In the genomic region with DNA sequence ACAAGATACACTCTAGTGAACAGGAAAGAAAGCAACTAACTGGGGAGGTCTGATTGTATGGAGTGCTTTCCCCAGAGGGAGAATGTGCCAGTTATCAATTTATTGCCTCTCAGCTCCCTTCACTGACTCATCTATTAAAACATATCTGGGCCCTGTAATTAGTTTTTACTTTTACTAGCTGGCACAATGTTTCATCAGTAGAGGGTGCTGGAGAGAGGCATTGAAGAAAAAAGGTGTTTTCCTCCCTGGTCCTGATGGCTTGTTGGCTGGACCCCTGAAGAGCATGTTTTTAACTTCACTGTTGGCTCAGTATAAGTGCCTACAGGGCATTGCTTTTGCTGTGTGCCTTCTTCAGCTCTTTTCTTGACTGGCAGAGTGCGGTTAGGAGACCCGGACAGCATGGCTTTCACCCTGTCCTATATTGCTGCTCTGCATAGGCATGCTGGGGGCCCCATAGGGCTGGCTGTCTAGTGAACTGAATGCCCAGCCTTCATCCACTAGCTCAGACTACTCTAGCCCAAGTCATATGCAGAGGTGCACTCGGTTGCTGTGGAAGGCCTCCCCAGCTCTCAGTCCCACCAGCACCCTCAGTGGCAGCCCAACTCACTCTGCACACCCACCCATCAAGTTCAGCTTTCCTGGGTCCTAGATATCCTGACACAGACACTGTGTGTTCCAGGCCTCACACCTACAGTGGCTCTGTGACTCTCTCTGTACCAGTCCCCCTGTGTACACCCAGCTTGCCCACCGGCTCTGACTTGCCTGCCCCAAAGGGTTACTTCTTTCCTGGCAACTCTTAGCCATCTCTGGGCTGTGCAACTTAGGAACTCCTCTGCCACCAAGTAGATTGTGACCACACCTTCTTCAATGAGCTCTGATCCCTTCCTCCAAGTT, we compare ENCODE assay signal across 8 cellular contexts.
DNase-seq lines count a peak whose midpoint lies in the region; ATAC-seq and TF ChIP-seq lines count a peak whose summit lies in the region.

No MANE protein-coding gene starts in this region.

- H2AFZ ChIP-seq in Loucy (ENCODE audit: low read length) = no peak overlapping the region

- H4K20me1 ChIP-seq in Loucy (ENCODE audit: insufficient read depth, low read length, poor library complexity, severe bottlenecking) = no peaks in the 10 kb centered on the region

- peak; percentile 34 for TF ChIP-seq CTCF in cardiac muscle cell (IDR thresholded peaks at IDR 0.05; ENCODE audit: low read depth, low read length)
- TF ChIP-seq CTCF in Loucy (conservative IDR thresholded peaks at IDR 0.05; ENCODE audit: low read length) = peak; percentile 55
- TF ChIP-seq CTCF in upper lobe of left lung (IDR thresholded peaks at IDR 0.05) = no peak

- H3K9me2 ChIP-seq in Loucy (replicated peaks; ENCODE audit: low read depth, low read length) = no peaks in the 10 kb centered on the region

- no peak overlapping the region for H3K4me3 ChIP-seq in cardiac muscle cell
- H3K4me3 ChIP-seq in Loucy (ENCODE audit: low read length, poor library complexity, severe bottlenecking) = no peak overlapping the region
- no peak overlapping the region for H3K4me3 ChIP-seq in effector memory CD4-positive, alpha-beta T cell (ENCODE audit: insufficient read depth, low read depth, low read length, poor library complexity, severe bottlenecking)
- no peak overlapping the region for H3K4me3 ChIP-seq in upper lobe of left lung

- H3K27me3 ChIP-seq in cardiac muscle cell = no peaks in the 10 kb centered on the region
- H3K27me3 ChIP-seq in Loucy (ENCODE audit: insufficient read depth, low read length, poor library complexity, severe bottlenecking) = no peaks in the 10 kb centered on the region
- no peaks in the 10 kb centered on the region for H3K27me3 ChIP-seq in effector memory CD4-positive, alpha-beta T cell (replicated peaks; ENCODE audit: control insufficient read depth, insufficient read depth, low read length, poor library complexity, severe bottlenecking)
- H3K27me3 ChIP-seq in upper lobe of left lung = no peaks in the 10 kb centered on the region

- H3K9me3 ChIP-seq in cardiac muscle cell (ENCODE audit: low read depth) (no peaks in the 10 kb centered on the region), Loucy (ENCODE audit: insufficient read depth, low read depth, low read length) (no peaks in the 10 kb centered on the region), upper lobe of left lung (no peaks in the 10 kb centered on the region)
- no peaks in the 10 kb centered on the region for H3K9me3 ChIP-seq in effector memory CD4-positive, alpha-beta T cell (ENCODE audit: control insufficient read depth, low read length)

- H3F3A ChIP-seq in Loucy (ENCODE audit: low read depth) = no peaks in the 10 kb centered on the region

- no peak for TF ChIP-seq POLR2A in upper lobe of left lung (IDR thresholded peaks at IDR 0.05)

- H3K9ac ChIP-seq in Loucy (ENCODE audit: low read depth, low read length, poor library complexity, severe bottlenecking) = no peak overlapping the region

- H3K27ac ChIP-seq in cardiac muscle cell = no peak overlapping the region
- peak overlapping the region; percentile 35 for H3K27ac ChIP-seq in effector memory CD4-positive, alpha-beta T cell (ENCODE audit: insufficient read depth, low read length, poor library complexity, severe bottlenecking)
- peak overlapping the region in 1 of 4 donors; percentile 4 for H3K27ac ChIP-seq in upper lobe of left lung

- intact Hi-C loops in cardiac septum (cut with DNase I) = no loop called here

- H3K4me1 ChIP-seq in cardiac muscle cell (ENCODE audit: low read depth) (peaks cover 6% of the 10 kb centered on the region), Loucy (ENCODE audit: insufficient read depth, low read length, poor library complexity, severe bottlenecking) (no peaks in the 10 kb centered on the region), upper lobe of left lung (peaks cover 0 to 9% (median 4%) of the 10 kb centered on the region in 4 donors)
- peaks cover 7% of the 10 kb centered on the region for H3K4me1 ChIP-seq in effector memory CD4-positive, alpha-beta T cell (ENCODE audit: control insufficient read depth, insufficient read depth, low read length, poor library complexity, severe bottlenecking)

- WGBS in upper lobe of left lung, 2 donors = 93 to 94% methylated on average over 3 to 4 of the region's 4 CpGs

- TF ChIP-seq EP300 in upper lobe of left lung (IDR thresholded peaks at IDR 0.05) = no peak

- ATAC-seq in upper lobe of left lung (ENCODE audit: low FRiP score in 2 of 2) (peak; percentile 14 to 75), GM21619 (IDR thresholded peaks at IDR 0.05; ENCODE audit: unreplicated experiment) (no peak)

- H3K4me2 ChIP-seq in Loucy (ENCODE audit: low read depth, low read length, poor library complexity, severe bottlenecking) = no peak overlapping the region

- DNase-seq in cardiac muscle cell (ENCODE audit: low read depth in 1 of 2, low spot score in 1 of 2) = no peak
- no peak for DNase-seq in cardiac septum (ENCODE audit: low spot score)
- no peak for DNase-seq in effector memory CD4-positive, alpha-beta T cell
- DNase-seq in upper lobe of left lung = no peak
- no peak for DNase-seq in HK-2 (ENCODE audit: unreplicated experiment)
- no peak for DNase-seq in NOMO-1 (lab: John Stamatoyannopoulos, UW; ENCODE audit: unreplicated experiment in 2 of 2)

- no peaks in the 10 kb centered on the region for H3K79me2 ChIP-seq in Loucy (ENCODE audit: insufficient read depth, low read length)

- H3K36me3 ChIP-seq in cardiac muscle cell (no peaks in the 10 kb centered on the region), Loucy (ENCODE audit: insufficient read depth, low read length) (no peaks in the 10 kb centered on the region), upper lobe of left lung (peaks cover 0 to 11% (median 0%) of the 10 kb centered on the region in 4 donors)
- no peaks in the 10 kb centered on the region for H3K36me3 ChIP-seq in effector memory CD4-positive, alpha-beta T cell (ENCODE audit: control insufficient read depth, insufficient read depth, low read length)

Comparison
In these comparisons a context has a peak if more than half of its experiments do, and no peak if none do; other contexts are left out.
1. CTCF ChIP-seq: peak in cardiac muscle cell (single experiment) and Loucy (single experiment); none in upper lobe of left lung (0 of 6).